1 cellular context compared by ENCODE assay signal in genomic region chr20:43457640-43458421, GRCh38.
A peak's percentile ranks its signal among the peaks of the same experiment; 100 is the strongest.
TF ChIP-seq lines count a peak whose summit lies in the region.

SRSF6 (plus strand) TSS chr20:43457896; CDS start chr20:43458034, 138 bp downstream.

TF ChIP-seq in HepG2, 621 proteins besides CTCF, POLR2A, EP300 and RAD21 (continued from another document and continues in another):
- TF ChIP-seq PRDM15 (CRISPR knock-in tag; IDR thresholded peaks at IDR 0.05) (peak; percentile 80), ZNF180 (CRISPR knock-in tag; IDR thresholded peaks at IDR 0.05; ENCODE audit: borderline replicate concordance, low read depth) (peak; percentile 95), ZNF142 (CRISPR knock-in tag; IDR thresholded peaks at IDR 0.05) (peak; percentile 96), KDM3A (CRISPR knock-in tag; IDR thresholded peaks at IDR 0.05; ENCODE audit: low read depth) (0 out of 2 replicates have a peak, but pooled peaks have one; percentile 58), NR2C2 (CRISPR knock-in tag; IDR thresholded peaks at IDR 0.05; ENCODE audit: borderline replicate concordance) (peak; percentile 84), BRD4 (CRISPR knock-in tag; IDR thresholded peaks at IDR 0.05) (peak; percentile 100), CREB1 (IDR thresholded peaks at IDR 0.05) (peak; percentile 92), CREB1 (CRISPR knock-in tag; IDR thresholded peaks at IDR 0.05) (peak; percentile 90), ZNF34 (CRISPR knock-in tag; IDR thresholded peaks at IDR 0.05; ENCODE audit: borderline replicate concordance) (0 out of 2 replicates have a peak, but pooled peaks have one; percentile 62), ZSCAN30 (CRISPR knock-in tag; IDR thresholded peaks at IDR 0.05) (peak; percentile 98), TEAD2 (CRISPR knock-in tag; IDR thresholded peaks at IDR 0.05) (peak; percentile 95), ZNF496 (CRISPR knock-in tag; IDR thresholded peaks at IDR 0.05; ENCODE audit: insufficient replicate concordance) (no peak), ZNF235 (CRISPR knock-in tag; IDR thresholded peaks at IDR 0.05; ENCODE audit: borderline replicate concordance) (peak; percentile 99), ZC3H4 (CRISPR knock-in tag; IDR thresholded peaks at IDR 0.05; ENCODE audit: borderline replicate concordance) (peak; percentile 95; the same call in 1 of the 2 replicates), KLF6 (CRISPR knock-in tag; IDR thresholded peaks at IDR 0.05) (peak; percentile 97), GFI1 (CRISPR knock-in tag; IDR thresholded peaks at IDR 0.05; ENCODE audit: borderline replicate concordance) (peak; percentile 89; the same call in 1 of the 2 replicates), ZNF441 (CRISPR knock-in tag; IDR thresholded peaks at IDR 0.05; ENCODE audit: borderline replicate concordance) (peak; percentile 87), ZNF678 (CRISPR knock-in tag; IDR thresholded peaks at IDR 0.05) (peak; percentile 98; the same call in 1 of the 2 replicates), NR3C1 (CRISPR knock-in tag; IDR thresholded peaks at IDR 0.05) (0 out of 2 replicates have a peak, but pooled peaks have one; percentile 48), ZNF280B (CRISPR knock-in tag; IDR thresholded peaks at IDR 0.05; ENCODE audit: borderline replicate concordance) (peak; percentile 94), MATR3 (CRISPR knock-in tag; IDR thresholded peaks at IDR 0.05) (no peak), ZNF382 (CRISPR knock-in tag; IDR thresholded peaks at IDR 0.05; ENCODE audit: borderline replicate concordance) (no peak), NFE2L2 (IDR thresholded peaks at IDR 0.05; ENCODE audit: low read length) (no peak), KAT7 (CRISPR knock-in tag; IDR thresholded peaks at IDR 0.05; ENCODE audit: borderline replicate concordance) (peak; percentile 97), ZNF44 (CRISPR knock-in tag; IDR thresholded peaks at IDR 0.05) (peak; percentile 90; the same call in 1 of the 2 replicates), ZNF644 (CRISPR knock-in tag; IDR thresholded peaks at IDR 0.05; ENCODE audit: low read depth) (no peak), MBNL3 (CRISPR knock-in tag; conservative IDR thresholded peaks at IDR 0.05) (no peak), ZMYM2 (CRISPR knock-in tag; IDR thresholded peaks at IDR 0.05) (no peak), E2F1 (CRISPR knock-in tag; IDR thresholded peaks at IDR 0.05) (peak; percentile 96), IKZF4 (CRISPR knock-in tag; IDR thresholded peaks at IDR 0.05; ENCODE audit: borderline replicate concordance, low read depth, not compliant biosample characterization) (peak; percentile 99), BATF2 (CRISPR knock-in tag; IDR thresholded peaks at IDR 0.05) (peak; percentile 89), CEBPB (IDR thresholded peaks at IDR 0.05; ENCODE audit: borderline replicate concordance, low read depth, low read length) (no peak), HIC2 (CRISPR knock-in tag; IDR thresholded peaks at IDR 0.05; ENCODE audit: low read depth) (peak; percentile 76), KLF9 (CRISPR knock-in tag; IDR thresholded peaks at IDR 0.05; ENCODE audit: low read depth) (peak; percentile 91), HNRNPUL1 (IDR thresholded peaks at IDR 0.05; ENCODE audit: low read depth, low read length) (no peak), ZNF251 (CRISPR knock-in tag; IDR thresholded peaks at IDR 0.05) (peak; percentile 52; the same call in 1 of the 2 replicates), TFDP1 (CRISPR knock-in tag; IDR thresholded peaks at IDR 0.05; ENCODE audit: borderline replicate concordance) (peak; percentile 75), NRL (CRISPR knock-in tag; IDR thresholded peaks at IDR 0.05; ENCODE audit: borderline replicate concordance) (peak; percentile 99), POGZ (CRISPR knock-in tag; IDR thresholded peaks at IDR 0.05) (peak; percentile 61), CC2D1A (CRISPR knock-in tag; IDR thresholded peaks at IDR 0.05) (no peak), SAFB2 (CRISPR knock-in tag; IDR thresholded peaks at IDR 0.05; ENCODE audit: borderline replicate concordance, low read depth) (peak; percentile 100), ZNF598 (CRISPR knock-in tag; IDR thresholded peaks at IDR 0.05; ENCODE audit: borderline replicate concordance) (peak; percentile 97), HOXA3 (CRISPR knock-in tag; IDR thresholded peaks at IDR 0.05) (peak; percentile 97), SMC3 (IDR thresholded peaks at IDR 0.05; ENCODE audit: low read length) (no peak), MTA1 (CRISPR knock-in tag; IDR thresholded peaks at IDR 0.05; ENCODE audit: borderline replicate concordance) (no peak), ZNF124 (CRISPR knock-in tag; IDR thresholded peaks at IDR 0.05) (no peak; the same call in 1 of the 2 replicates), ZNF264 (CRISPR knock-in tag; IDR thresholded peaks at IDR 0.05) (peak; percentile 98), MED1 (CRISPR knock-in tag; IDR thresholded peaks at IDR 0.05) (peak; percentile 80), NFYC (CRISPR knock-in tag; IDR thresholded peaks at IDR 0.05) (peak; percentile 62), ZKSCAN1 (IDR thresholded peaks at IDR 0.05; ENCODE audit: low read length) (no peak; the same call in 1 of the 2 replicates), FIP1L1 (IDR thresholded peaks at IDR 0.05; ENCODE audit: borderline replicate concordance, insufficient read depth, low read depth, low read length) (0 out of 2 replicates have a peak, but pooled peaks have one; percentile 88), FOXJ3 (CRISPR knock-in tag; IDR thresholded peaks at IDR 0.05; ENCODE audit: borderline replicate concordance) (peak; percentile 37; the same call in 1 of the 2 replicates), ZNF24 (IDR thresholded peaks at IDR 0.05) (peak; percentile 70; the same call in 1 of the 2 replicates)
